Comparison of ENCODE assay signal across 1 cellular context in the genomic region with DNA sequence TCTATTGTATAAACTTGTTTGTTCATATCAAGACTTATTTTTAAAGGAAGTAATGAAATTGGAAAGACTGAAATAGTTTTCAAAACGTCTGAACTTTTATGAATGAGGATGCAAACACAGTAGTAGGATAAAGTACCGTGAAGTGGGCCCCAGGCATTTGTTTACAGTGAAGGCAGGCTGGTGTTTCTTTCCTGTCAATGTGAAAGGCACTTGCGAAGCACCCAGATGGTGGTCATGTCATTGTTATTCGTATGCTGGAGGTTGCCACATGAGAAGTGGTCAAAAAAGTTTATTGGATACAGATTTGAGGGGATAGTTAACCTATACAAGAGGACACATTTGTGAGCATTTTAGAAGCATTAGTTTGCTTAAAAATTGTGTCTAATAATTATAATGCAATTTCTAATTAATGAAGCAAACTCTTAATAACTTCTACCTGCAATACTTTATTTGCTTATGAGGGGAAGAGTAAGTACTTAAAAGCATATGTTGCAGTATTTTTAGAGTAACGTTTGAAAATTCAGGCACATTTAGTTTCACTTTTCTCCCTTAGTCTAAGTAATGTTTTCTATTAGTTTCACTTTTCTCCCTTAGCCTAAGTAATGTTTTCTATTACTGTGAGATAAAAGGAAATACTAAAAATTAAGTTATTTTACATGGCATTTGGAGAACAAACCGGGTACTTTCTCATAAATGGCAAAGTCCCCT.
TF ChIP-seq lines count a peak whose summit lies in the region.

No MANE protein-coding gene starts in this region.

TF ChIP-seq in IMR-90, 13 proteins besides CTCF, POLR2A, EP300 and RAD21 (continued from another document):
- no peak for TF ChIP-seq FOS (IDR thresholded peaks at IDR 0.05; ENCODE audit: low read depth, low read length)
- TF ChIP-seq BHLHE40 (IDR thresholded peaks at IDR 0.05; ENCODE audit: low read depth, low read length), result no peak
- no peak for TF ChIP-seq MAZ (IDR thresholded peaks at IDR 0.05; ENCODE audit: borderline replicate concordance, low read depth, low read length)
